In genomic region chr9:113376634-113377531, GRCh38 we compare ENCODE assay signal across 8 cellular contexts. TPM values are rescaled to one million over a fixed set of nuclear protein-coding genes. Genes with fewer than 3 reads are reported as not detected.
DNase-seq lines count a peak whose midpoint lies in the region; ATAC-seq and TF ChIP-seq lines count a peak whose summit lies in the region.

Gene HDHD3, minus strand, starts transcription at chr9:113376986. Its CDS starts 2,632 bp downstream, at chr9:113374354.

- peaks cover 0 to 19% of the 10 kb centered on the region in 2 donors for H3K36me3 ChIP-seq in left lung

- CTCF ChIA-PET in AG04449 (lab: Yijun Ruan, JAX), result interaction anchor here (0.9 kb wide), 1 partner anchor 102 kb away, joined by 3 read pairs; no protein-coding TSS in a partner anchor

- H3K27me3 ChIP-seq in left lung, result no peaks in the 10 kb centered on the region

- peak within 1 kb of the TSS; percentile 85 for H3K4me3 ChIP-seq in AG04449 (ENCODE audit: low read depth, low read length)
- H3K4me3 ChIP-seq in left lung, result peak within 1 kb of the TSS; percentile 59 to 83

- peak within 1 kb of the TSS; percentile 67 to 79 for H3K27ac ChIP-seq in left lung

- intact Hi-C loops in left lung (cut with DNase I), result no loop called here

- DNase-seq in AG04449 (ENCODE audit: low read depth, low spot score) (no peak), NCI-H510A (lab: John Stamatoyannopoulos, UW) (peak; percentile 75), cortex of kidney (lab: John Stamatoyannopoulos, UW) (peak; percentile 57), left lung (peak; percentile 85 to 95)
- peak; percentile 66 for DNase-seq in activated CD4-positive, alpha-beta T cell treated with anti-CD3 and anti-CD28 coated beads, Interleukin-2, amount 50 U/mL, for 1 hour
- DNase-seq in stimulated activated CD4-positive, alpha-beta T cell treated with anti-CD3 and anti-CD28 coated beads, Interleukin-2, amount 100 ng/mL, for 48 hours, result peak; percentile 56 to 81

- POLR2A ChIA-PET in AG04449 (lab: Yijun Ruan, JAX), result no interaction called here

- peaks cover 0 to 9% of the 10 kb centered on the region in 2 donors for H3K4me1 ChIP-seq in left lung

- peak; percentile 87 for ATAC-seq in GM18909 (IDR thresholded peaks at IDR 0.05; ENCODE audit: poor library complexity, unreplicated experiment)
- ATAC-seq in HG03159 (IDR thresholded peaks at IDR 0.05; ENCODE audit: unreplicated experiment), result peak; percentile 66
- ATAC-seq in left lung, result peak; percentile 97

- no peak for TF ChIP-seq CTCF in AG04449 (IDR thresholded peaks at IDR 0.05; ENCODE audit: insufficient read depth, low read length, missing control alignments)
- no peak for TF ChIP-seq CTCF in left lung (IDR thresholded peaks at IDR 0.05)

- H3K9me3 ChIP-seq in left lung, result no peaks in the 10 kb centered on the region

RNA-seq across cellular contexts. Expression of gene HDHD3, which starts in this region (rescaled TPM):
- 10 to 100 TPM; 16.6 to 19.9 TPM for total RNA-seq in left lung
